8 cellular contexts compared by ENCODE assay signal in the genomic region with DNA sequence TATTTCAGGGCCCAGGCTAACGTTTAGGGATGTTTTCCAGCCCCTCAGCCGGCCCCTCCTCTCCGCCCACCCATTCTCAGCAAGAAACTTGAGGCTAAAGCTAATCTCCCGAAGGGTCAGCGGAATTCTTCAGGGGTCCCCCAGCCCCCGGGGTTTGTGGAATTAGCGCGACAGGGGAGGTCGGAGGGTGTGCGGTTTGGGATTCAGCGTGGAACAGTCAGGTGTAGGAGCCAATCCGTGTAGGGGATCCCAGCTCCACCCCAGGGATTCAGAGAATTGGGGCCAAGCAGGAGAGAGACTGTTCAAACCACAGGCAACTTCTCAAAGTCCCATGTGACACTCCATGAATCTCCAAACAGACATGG. TPM values are rescaled to one million over a fixed set of nuclear protein-coding genes. Genes with fewer than 3 reads are reported as not detected.
DNase-seq lines count a peak whose midpoint lies in the region; ATAC-seq and TF ChIP-seq lines count a peak whose summit lies in the region.

No MANE protein-coding gene starts in this region.

- H3K36me3 ChIP-seq in mammary epithelial cell (ENCODE audit: insufficient read depth, low read length) (no peaks in the 10 kb centered on the region), mesenchymal stem cell (ENCODE audit: control insufficient read depth in 1 of 2, insufficient read depth in 2 of 2, low read depth in 1 of 2, low read length in 2 of 2) (peaks cover 7 to 40% of the 10 kb centered on the region in 2 experiments)

- H3K4me1 ChIP-seq in mammary epithelial cell (ENCODE audit: insufficient read depth, low read length) = peaks cover 18% of the 10 kb centered on the region
- peaks cover 6% of the 10 kb centered on the region for H3K4me1 ChIP-seq in mesenchymal stem cell (ENCODE audit: control insufficient read depth, insufficient read depth, low read depth, low read length)

- no peak for DNase-seq in AG04449 (ENCODE audit: low read depth, low spot score)
- DNase-seq in HuH-7 (ENCODE audit: low spot score) = peak; percentile 7
- DNase-seq in mammary epithelial cell = no peak
- no peak for DNase-seq in mesenchymal stem cell
- DNase-seq in globus pallidus (ENCODE audit: low spot score) = no peak
- no peak for DNase-seq in activated CD8-positive, alpha-beta memory T cell treated with anti-CD3 and anti-CD28 coated beads, Interleukin-2, amount 10 ng/mL, durations not matched to agents 7 days and 5 days

- in situ Hi-C loops in mammary epithelial cell (cut with MboI; ENCODE audit: low sequenced_read_pairs in 2 of 2) = no loop called here

- H4K8ac ChIP-seq in mesenchymal stem cell (ENCODE audit: low read length) = no peak overlapping the region

- CTCF ChIA-PET in AG04449 (lab: Yijun Ruan, JAX) (interaction anchor here (0.7 to 4.7 kb wide), 9 partner anchors 8 to 237 kb away, joined by 3 to 29 read pairs (median 3); no protein-coding TSS in a partner anchor), mammary epithelial cell (lab: Charles Lee; ENCODE audit: low non-redundant PET) (no interaction called here)
- CTCF ChIA-PET in activated CD8-positive, alpha-beta memory T cell treated with anti-CD3 and anti-CD28 coated beads, Interleukin-2, amount 10 ng/mL, durations not matched to agents 7 days and 5 days (lab: Charles Lee) = interaction anchor here (0.7 kb wide), 1 partner anchor 1806 kb away, joined by 3 read pairs; no protein-coding TSS in a partner anchor

- H3K4ac ChIP-seq in mesenchymal stem cell (ENCODE audit: low read depth in 1 of 2, low read length in 2 of 2) = no peak overlapping the region

- peak overlapping the region in 1 of 2 experiments; percentile 71 for H3K14ac ChIP-seq in mesenchymal stem cell (ENCODE audit: low read length in 2 of 2)

- H2BK15ac ChIP-seq in mesenchymal stem cell (ENCODE audit: low read depth, poor library complexity, severe bottlenecking) = no peak overlapping the region

- H3K79me1 ChIP-seq in mesenchymal stem cell (replicated peaks; ENCODE audit: low read length, poor library complexity, severe bottlenecking) = peaks cover 9% of the 10 kb centered on the region

- H3K4me3 ChIP-seq in AG04449 (ENCODE audit: low read depth, low read length) (peak overlapping the region; percentile 70), mammary epithelial cell (replicated peaks in 1 of 3; ENCODE audit: insufficient read depth in 1 of 3, low read depth in 2 of 3, low read length in 3 of 3) (peak overlapping the region in 2 of 3 experiments; percentile 16 to 26), mesenchymal stem cell (ENCODE audit: insufficient read depth in 1 of 2, low read depth in 1 of 2, low read length in 2 of 2) (peak overlapping the region; percentile 81 to 89)

- H2BK12ac ChIP-seq in mesenchymal stem cell (ENCODE audit: low read length in 2 of 2) = peak overlapping the region in 1 of 2 experiments; percentile 54

- 7% methylated on average over 5 of the region's 12 CpGs for WGBS in mammary epithelial cell (ENCODE audit: low coverage, missing lambda C conversion rate)
- WGBS in mesenchymal stem cell = 6% methylated on average over 10 of the region's 12 CpGs

- TF ChIP-seq CTCF in AG04449 (IDR thresholded peaks at IDR 0.05; ENCODE audit: insufficient read depth, low read length, missing control alignments) (no peak), mammary epithelial cell (conservative IDR thresholded peaks at IDR 0.05 in 1 of 2, IDR thresholded peaks at IDR 0.05 in 1 of 2; ENCODE audit: extremely low read depth in 1 of 2, insufficient read depth in 1 of 2, low read depth in 1 of 2, low read length in 2 of 2) (no peak)

- no peaks in the 10 kb centered on the region for H4K20me1 ChIP-seq in mammary epithelial cell (ENCODE audit: insufficient read depth, low read length)

- H3K4me1 Mint-ChIP-seq in activated CD8-positive, alpha-beta memory T cell treated with anti-CD3 and anti-CD28 coated beads, Interleukin-2, amount 10 ng/mL, durations not matched to agents 7 days and 5 days = peaks cover 7% of the 10 kb centered on the region

- H3K27me3 ChIP-seq in mammary epithelial cell (ENCODE audit: insufficient read depth, low read length) = peaks cover 5% of the 10 kb centered on the region
- no peaks in the 10 kb centered on the region for H3K27me3 ChIP-seq in mesenchymal stem cell (ENCODE audit: control insufficient read depth in 1 of 2, insufficient read depth in 1 of 2, low read length in 2 of 2)

- H3K9me3 ChIP-seq in mammary epithelial cell (replicated peaks; ENCODE audit: insufficient read depth, low read length) (no peaks in the 10 kb centered on the region), mesenchymal stem cell (ENCODE audit: control insufficient read depth, low read length) (no peaks in the 10 kb centered on the region)

- no peak overlapping the region for H3K4me3 Mint-ChIP-seq in activated CD8-positive, alpha-beta memory T cell treated with anti-CD3 and anti-CD28 coated beads, Interleukin-2, amount 10 ng/mL, durations not matched to agents 7 days and 5 days

- H2AFZ ChIP-seq in mammary epithelial cell (ENCODE audit: low read depth, low read length) (peak overlapping the region; percentile 74), mesenchymal stem cell (ENCODE audit: low read depth, low read length) (no peak overlapping the region)

- H3K27ac ChIP-seq in mammary epithelial cell (ENCODE audit: insufficient read depth, low read depth, low read length) (no peak overlapping the region), mesenchymal stem cell (ENCODE audit: low read length, poor library complexity, severe bottlenecking) (peak overlapping the region; percentile 58)

- POLR2A ChIA-PET in AG04449 (lab: Yijun Ruan, JAX) = interaction anchor here (0.9 to 2.6 kb wide), 5 partner anchors 57 to 278 kb away, joined by 3 to 10 read pairs (median 6); partner anchors contain the start of gene CCNL1

- H3K9me3 Mint-ChIP-seq in activated CD8-positive, alpha-beta memory T cell treated with anti-CD3 and anti-CD28 coated beads, Interleukin-2, amount 10 ng/mL, durations not matched to agents 7 days and 5 days (ENCODE audit: low read depth) = no peaks in the 10 kb centered on the region

- H3K79me2 ChIP-seq in mammary epithelial cell (ENCODE audit: insufficient read depth, low read length) = no peaks in the 10 kb centered on the region

- peak overlapping the region; percentile 37 for H2AK5ac ChIP-seq in mesenchymal stem cell (ENCODE audit: low read length, severe bottlenecking)

- no peak overlapping the region for H3K23ac ChIP-seq in mesenchymal stem cell (ENCODE audit: low read length in 2 of 2)

- dilution Hi-C loops in mammary epithelial cell (cut with HindIII; ENCODE audit: low sequenced_read_pairs) = no loop called here

- H2BK120ac ChIP-seq in mesenchymal stem cell (ENCODE audit: low read depth, low read length) = no peak overlapping the region

- peak overlapping the region in 1 of 2 experiments; percentile 52 for H3K18ac ChIP-seq in mesenchymal stem cell (ENCODE audit: low read depth in 1 of 2, low read length in 2 of 2)

- H3K27me3 Mint-ChIP-seq in activated CD8-positive, alpha-beta memory T cell treated with anti-CD3 and anti-CD28 coated beads, Interleukin-2, amount 10 ng/mL, durations not matched to agents 7 days and 5 days = peaks cover 55% of the 10 kb centered on the region

- no peaks in the 10 kb centered on the region for H3K36me3 Mint-ChIP-seq in activated CD8-positive, alpha-beta memory T cell treated with anti-CD3 and anti-CD28 coated beads, Interleukin-2, amount 10 ng/mL, durations not matched to agents 7 days and 5 days

- H2BK5ac ChIP-seq in mesenchymal stem cell (ENCODE audit: low read depth, low read length, poor library complexity, severe bottlenecking) = no peak overlapping the region

- no TSS peak for BruUV-seq in mammary epithelial cell (replicated peaks; lab: Mats Ljungman, UMichigan)

- no peak for ATAC-seq in GM18867 (IDR thresholded peaks at IDR 0.05; ENCODE audit: unreplicated experiment)
- no peak for ATAC-seq in HG02798 (IDR thresholded peaks at IDR 0.05; ENCODE audit: poor library complexity, unreplicated experiment)
- ATAC-seq in activated CD8-positive, alpha-beta memory T cell treated with anti-CD3 and anti-CD28 coated beads, Interleukin-2, amount 10 ng/mL, durations not matched to agents 7 days and 5 days = no peak

- no peak overlapping the region for H3K9ac ChIP-seq in mammary epithelial cell (ENCODE audit: insufficient read depth, low read length)
- peak overlapping the region; percentile 84 for H3K9ac ChIP-seq in mesenchymal stem cell (ENCODE audit: low read length)

- peak overlapping the region; percentile 80 for H3K4me2 ChIP-seq in mammary epithelial cell (ENCODE audit: insufficient read depth, low read depth, low read length)
- H3K4me2 ChIP-seq in mesenchymal stem cell (ENCODE audit: low read length, poor library complexity, severe bottlenecking) = peak overlapping the region; percentile 97

- no peak overlapping the region for H4K91ac ChIP-seq in mesenchymal stem cell (ENCODE audit: low read length)

- H3K27ac Mint-ChIP-seq in activated CD8-positive, alpha-beta memory T cell treated with anti-CD3 and anti-CD28 coated beads, Interleukin-2, amount 10 ng/mL, durations not matched to agents 7 days and 5 days = no peak overlapping the region

- intact Hi-C loops in mammary epithelial cell (cut with micrococcal nuclease) = loop anchor here (5.0 kb wide), 1 partner anchor 276 kb away; the partner anchor contains the start of gene CCNL1

RNA-seq across cellular contexts. Expression of gene PTX3, which starts 1.7 kb away (rescaled TPM):
- 1 to 10 TPM in 1 of 2 donors, under 1 TPM in 1; 0.83 to 1.7 TPM for total RNA-seq in mammary epithelial cell
- polyA plus RNA-seq in mammary epithelial cell = 0.14 TPM
- polyA minus RNA-seq in mammary epithelial cell = not detected
- 14.6 TPM for polyA plus RNA-seq in mesenchymal stem cell (2013, experiment 1 of 2)
- polyA plus RNA-seq in mesenchymal stem cell (2013, experiment 2 of 2) = 15.4 TPM
- not detected for total RNA-seq in activated CD8-positive, alpha-beta memory T cell treated with anti-CD3 and anti-CD28 coated beads, Interleukin-2, amount 10 ng/mL, durations not matched to agents 7 days and 5 days

Comparison
In these comparisons a context has a peak if more than half of its experiments do, and no peak if none do; other contexts are left out.
1. H3K4me3 ChIP-seq: peak in every context shown above with its lines; median percentile 85 in mesenchymal stem cell; 70 in AG04449; 21 in mammary epithelial cell.